ENCODE assay signal across 10 cellular contexts in the genomic region with DNA sequence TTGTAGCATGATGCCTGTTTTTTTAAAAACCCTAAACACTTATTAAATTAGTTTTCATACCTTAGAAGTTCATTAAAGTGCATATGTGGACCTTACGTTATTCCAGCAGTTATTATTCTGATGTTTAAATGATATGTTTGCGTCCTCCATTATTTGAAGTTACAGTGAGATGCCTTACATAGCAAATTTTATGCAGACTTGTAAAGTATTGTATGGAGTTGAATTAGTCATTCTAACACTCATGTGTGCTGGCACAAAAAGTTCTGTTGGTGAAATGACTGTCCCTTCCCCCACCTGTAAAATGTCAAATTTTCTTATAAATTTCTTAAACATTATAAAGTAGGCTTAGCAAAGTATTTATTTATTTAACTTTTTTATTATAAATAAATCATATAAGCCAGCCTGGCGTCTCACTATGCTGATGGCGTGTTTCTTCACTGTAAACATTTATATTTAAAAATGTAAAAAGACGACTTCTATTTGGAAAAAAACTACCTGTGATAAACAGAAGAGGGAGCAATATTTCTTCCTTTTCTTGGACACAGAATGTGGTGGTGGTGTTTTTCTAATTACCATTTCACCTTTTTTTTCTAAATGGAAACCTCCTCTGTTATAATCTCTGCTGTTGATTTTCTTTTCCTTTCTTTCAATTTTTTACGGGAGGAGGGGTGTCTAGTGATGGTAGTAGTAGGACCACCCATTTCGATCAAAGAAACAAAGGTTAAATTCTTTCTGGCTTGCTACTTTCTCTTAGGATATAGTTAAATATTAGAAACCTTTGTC.
DNase-seq lines count a peak whose midpoint lies in the region; ATAC-seq and TF ChIP-seq lines count a peak whose summit lies in the region.
"Had no signal": no experiment of that assay in that cellular context is flagged by ENCODE, and none has a peak within 500 bp of the region (broad histone marks: within the 10 kb centered on the region; RNA-seq: fewer than 3 reads in every experiment).

No MANE protein-coding gene starts in this region.

- intact Hi-C loops in lower leg skin (cut with DNase I; ENCODE audit: low total_unique reads) = no loop called here

- no peaks in the 10 kb centered on the region for H3K27me3 ChIP-seq in neuron (ENCODE audit: insufficient read depth, low read length)
- H3K27me3 ChIP-seq: ascending aorta, neutrophil had no signal

- peaks cover 57% of the 10 kb centered on the region for H3K4me1 ChIP-seq in neuron (ENCODE audit: insufficient read depth, low read length)
- H3K4me1 ChIP-seq: ascending aorta had no signal

- DNase-seq in GM03348 (ENCODE audit: low spot score) (peak; percentile 53), NCI-H1694 treated with DMSO at 0.1 percent for 48 hours (lab: John Stamatoyannopoulos, UW) (peak; percentile 18), dedifferentiated amniotic fluid mesenchymal stem cell (ENCODE audit: extremely low spot score) (peak; percentile 51), omental fat pad (ENCODE audit: low spot score) (no peak), lower leg skin (ENCODE audit: low spot score in 2 of 2) (no peak)

- 59 to 65% methylated on average over 7 of the region's 7 CpGs for WGBS in lower leg skin, 2 donors

- ATAC-seq in omental fat pad (ENCODE audit: low FRiP score) = no peak
- ATAC-seq in HG03469 (IDR thresholded peaks at IDR 0.05; ENCODE audit: unreplicated experiment) = no peak
- ATAC-seq in GM21390 (IDR thresholded peaks at IDR 0.05; ENCODE audit: unreplicated experiment) = no peak

- TF ChIP-seq CTCF in omental fat pad (IDR thresholded peaks at IDR 0.05) = no peak
- no peak for TF ChIP-seq CTCF in lower leg skin (IDR thresholded peaks at IDR 0.05)

- TF ChIP-seq POLR2A in lower leg skin (IDR thresholded peaks at IDR 0.05) = no peak

- H2AFZ ChIP-seq in neuron (ENCODE audit: low read depth, low read length) = no peak overlapping the region

- H3K4me3 ChIP-seq in neuron (ENCODE audit: low read length) (peak overlapping the region; percentile 10), lower leg skin (ENCODE audit: low read depth, poor library complexity, severe bottlenecking) (no peak overlapping the region)
- H3K4me3 ChIP-seq: ascending aorta had no signal

- no peaks in the 10 kb centered on the region for H3K36me3 ChIP-seq in neuron (ENCODE audit: insufficient read depth, low read length)
- H3K36me3 ChIP-seq: ascending aorta, neutrophil had no signal

- no peaks in the 10 kb centered on the region for H3K9me3 ChIP-seq in neuron (ENCODE audit: low read length)
- H3K9me3 ChIP-seq: ascending aorta, neutrophil had no signal

Comparison
In these comparisons a context has a peak if more than half of its experiments do, and no peak if none do; other contexts are left out.
1. DNase-seq: peak in GM03348 (single experiment), NCI-H1694 treated with DMSO at 0.1 percent for 48 hours (single experiment) and dedifferentiated amniotic fluid mesenchymal stem cell (single experiment); none in omental fat pad (single experiment) and lower leg skin (0 of 2).